In genomic region chr12:118377891-118378470, GRCh38 we compare ENCODE assay signal across 8 cellular contexts. TPM values are rescaled to one million over a fixed set of nuclear protein-coding genes. Genes with fewer than 3 reads are reported as not detected.
DNase-seq lines count a peak whose midpoint lies in the region; ATAC-seq and TF ChIP-seq lines count a peak whose summit lies in the region.

No MANE protein-coding gene starts in this region.

- no peaks in the 10 kb centered on the region for H3K27me3 ChIP-seq in liver (ENCODE audit: control insufficient read depth in 4 of 4, insufficient read depth in 4 of 4, low read length in 3 of 4)

- peak; percentile 67 to 80 for TF ChIP-seq RAD21 in liver (IDR thresholded peaks at IDR 0.05)

- peak; percentile 98 for TF ChIP-seq CTCF in 22Rv1 (IDR thresholded peaks at IDR 0.05)
- peak; percentile 88 for TF ChIP-seq CTCF in GM12873 (IDR thresholded peaks at IDR 0.05; ENCODE audit: insufficient read depth, low read depth, low read length, missing control alignments)
- TF ChIP-seq CTCF in coronary artery (IDR thresholded peaks at IDR 0.05), result peak; percentile 92
- peak; percentile 93 for TF ChIP-seq CTCF in liver (IDR thresholded peaks at IDR 0.05; ENCODE audit: low read depth, low read length, missing input control)

- DNase-seq in NCI-H226 (peak; percentile 14), coronary artery (ENCODE audit: low spot score) (peak; percentile 76)
- DNase-seq in activated CD4-positive, alpha-beta T cell treated with anti-CD3 and anti-CD28 coated beads for 4 hours, result peak; percentile 55 to 77
- DNase-seq in stimulated activated CD4-positive, alpha-beta T cell treated with anti-CD3 and anti-CD28 coated beads, Interleukin-4, amount 100 ng/mL, for 4 hours, result peak; percentile 56 to 69

- H3K9ac ChIP-seq in liver (ENCODE audit: low read depth in 1 of 2, low read length in 2 of 2), result peak overlapping the region; percentile 4 to 59

- peak overlapping the region; percentile 95 for H3K4me3 ChIP-seq in coronary artery
- peak overlapping the region; percentile 37 to 100 (median 83) for H3K4me3 ChIP-seq in liver (ENCODE audit: low read depth in 1 of 3, low read length in 3 of 3)

- ATAC-seq in HG02938 (IDR thresholded peaks at IDR 0.05; ENCODE audit: unreplicated experiment), result no peak

- H3K27ac ChIP-seq in 22Rv1, result peak overlapping the region; percentile 95
- H3K27ac ChIP-seq in coronary artery, result peak overlapping the region in 1 of 2 donors; percentile 95
- peak overlapping the region; percentile 40 to 54 for H3K27ac ChIP-seq in liver (ENCODE audit: low read depth in 1 of 2, low read length in 2 of 2)

- peaks cover 5 to 18% (median 16%) of the 10 kb centered on the region in 4 donors for H3K36me3 ChIP-seq in liver (ENCODE audit: control insufficient read depth in 4 of 4, insufficient read depth in 3 of 4, low read depth in 1 of 4, low read length in 3 of 4)

- 36% methylated on average over 8 of the region's 8 CpGs for WGBS in liver

- H3K9me3 ChIP-seq in liver (ENCODE audit: control insufficient read depth in 4 of 4, low read length in 3 of 4), result no peaks in the 10 kb centered on the region

- peaks cover 2 to 41% (median 23%) of the 10 kb centered on the region in 4 donors for H3K4me1 ChIP-seq in liver (ENCODE audit: control insufficient read depth in 4 of 4, insufficient read depth in 4 of 4, low read length in 3 of 4)

TF ChIP-seq in liver, 16 proteins besides CTCF, POLR2A, EP300 and RAD21:
- no peak for TF ChIP-seq MAX (IDR thresholded peaks at IDR 0.05)
- peak in 1 of 2 donors; percentile 6 for TF ChIP-seq HNF4A (conservative IDR thresholded peaks at IDR 0.05)

RNA-seq across cellular contexts. Expression of gene SUDS3, which starts 1.6 kb away (rescaled TPM):
- 10 to 100 TPM; 17.4 to 22.8 TPM for total RNA-seq in liver
- polyA plus RNA-seq in liver, result 1 to 10 TPM; 6.7 to 7.2 TPM

RNA-seq across cellular contexts. Expression of gene TAOK3, which starts 5.3 kb away (rescaled TPM):
- 10 to 100 TPM; 13.6 to 28.6 TPM for total RNA-seq in liver
- 10 to 100 TPM in 1 of 2 donors, 1 to 10 TPM in 1; 6.7 to 25.3 TPM for polyA plus RNA-seq in liver

Comparison
In these comparisons a context has a peak if more than half of its experiments do, and no peak if none do; other contexts are left out.
1. DNase-seq: peak in every context shown above with its lines; median percentile 76 in coronary artery; 66 in activated CD4-positive, alpha-beta T cell treated with anti-CD3 and anti-CD28 coated beads for 4 hours; 62 in stimulated activated CD4-positive, alpha-beta T cell treated with anti-CD3 and anti-CD28 coated beads, Interleukin-4, amount 100 ng/mL, for 4 hours; 14 in NCI-H226.